In genomic region chr7:116224492-116225098, GRCh38 we compare ENCODE assay signal across 10 cellular contexts. TPM values are rescaled to one million over a fixed set of nuclear protein-coding genes. Genes with fewer than 3 reads are reported as not detected.
DNase-seq lines count a peak whose midpoint lies in the region; ATAC-seq and TF ChIP-seq lines count a peak whose summit lies in the region.
"Had no signal": no experiment of that assay in that cellular context is flagged by ENCODE, and none has a peak within 500 bp of the region (broad histone marks: within the 10 kb centered on the region; RNA-seq: fewer than 3 reads in every experiment).

No MANE protein-coding gene starts in this region.

- no peak overlapping the region for H3K27ac ChIP-seq in OCI-LY1 (ENCODE audit: low read depth, low read length, poor library complexity, severe bottlenecking)
- no peak overlapping the region for H3K27ac ChIP-seq in osteoblast (ENCODE audit: low read depth, low read length)
- no peak overlapping the region for H3K27ac ChIP-seq in substantia nigra (ENCODE audit: low read depth, low read length, poor library complexity, severe bottlenecking)

- no peaks in the 10 kb centered on the region for H3K27me3 ChIP-seq in OCI-LY1 (ENCODE audit: insufficient read depth, low read length)
- no peaks in the 10 kb centered on the region for H3K27me3 ChIP-seq in osteoblast (ENCODE audit: insufficient read depth, low read length)

- ATAC-seq in GM18868 (IDR thresholded peaks at IDR 0.05; ENCODE audit: unreplicated experiment) (peak; percentile 68), GM21786 (IDR thresholded peaks at IDR 0.05; ENCODE audit: unreplicated experiment) (peak; percentile 45)
- ATAC-seq: left cardiac atrium had no signal

- H3K4me1 ChIP-seq in OCI-LY1 (ENCODE audit: insufficient read depth, low read length, severe bottlenecking) (peaks cover 55% of the 10 kb centered on the region), osteoblast (ENCODE audit: insufficient read depth, low read length) (peaks cover 43% of the 10 kb centered on the region)

- no peaks in the 10 kb centered on the region for H3F3A ChIP-seq in OCI-LY1 (ENCODE audit: insufficient read depth, low read length)

- H3K36me3 ChIP-seq in OCI-LY1 (ENCODE audit: insufficient read depth, low read length) (no peaks in the 10 kb centered on the region), osteoblast (ENCODE audit: insufficient read depth, low read length) (no peaks in the 10 kb centered on the region)

- H3K79me2 ChIP-seq in OCI-LY1 (ENCODE audit: insufficient read depth, low read length) (peaks cover 96% of the 10 kb centered on the region), osteoblast (ENCODE audit: insufficient read depth, low read length) (peaks cover 69% of the 10 kb centered on the region)

- H3K9me3 ChIP-seq in OCI-LY1 (ENCODE audit: low read length): no peaks in the 10 kb centered on the region; the same call in 1 of the 2 replicates
- H3K9me3 ChIP-seq in osteoblast (ENCODE audit: low read depth, low read length): no peaks in the 10 kb centered on the region

- H3K4me2 ChIP-seq in OCI-LY1 (ENCODE audit: low read length) (peak overlapping the region; percentile 32), osteoblast (ENCODE audit: insufficient read depth, low read length) (peak overlapping the region; percentile 12)

- TF ChIP-seq CTCF in OCI-LY1 (IDR thresholded peaks at IDR 0.05; ENCODE audit: low read length): no peak
- TF ChIP-seq CTCF in osteoblast (IDR thresholded peaks at IDR 0.05; ENCODE audit: extremely low read depth, low read depth, low read length): no peak

- H2AFZ ChIP-seq in OCI-LY1 (ENCODE audit: low read length) (no peak overlapping the region), osteoblast (ENCODE audit: low read length) (no peak overlapping the region)

- DNase-seq in osteoblast (ENCODE audit: insufficient read length, low spot score, missing footprints) (no peak), substantia nigra (lab: John Stamatoyannopoulos, UW) (no peak), amygdala (lab: John Stamatoyannopoulos, UW) (no peak), NCI-H510A treated with DMSO at 0.1 percent for 48 hours (lab: John Stamatoyannopoulos, UW) (no peak), anterior cingulate cortex (lab: John Stamatoyannopoulos, UW) (no peak)
- DNase-seq: left cardiac atrium, NCI-H1105 treated with DMSO at 0.1 percent for 48 hours had no signal

- H4K20me1 ChIP-seq in OCI-LY1 (ENCODE audit: insufficient read depth, low read length) (peaks cover 7% of the 10 kb centered on the region; the same call in 1 of the 2 replicates), osteoblast (ENCODE audit: insufficient read depth, low read length) (no peaks in the 10 kb centered on the region)

- H3K4me3 ChIP-seq in OCI-LY1 (ENCODE audit: low read depth, low read length, poor library complexity, severe bottlenecking) (no peak overlapping the region), osteoblast (ENCODE audit: insufficient read depth, low read length) (no peak overlapping the region)

- no peak overlapping the region for H3K9ac ChIP-seq in OCI-LY1 (ENCODE audit: low read length)

- no peaks in the 10 kb centered on the region for H3K9me2 ChIP-seq in OCI-LY1 (ENCODE audit: low read depth, low read length)

RNA-seq across cellular contexts. Expression of gene TES, which starts 14.3 kb away (rescaled TPM):
- total RNA-seq in osteoblast: 99.2 and 124 TPM in 2 replicates
